Comparison of ENCODE assay signal across 16 cellular contexts in the genomic region with DNA sequence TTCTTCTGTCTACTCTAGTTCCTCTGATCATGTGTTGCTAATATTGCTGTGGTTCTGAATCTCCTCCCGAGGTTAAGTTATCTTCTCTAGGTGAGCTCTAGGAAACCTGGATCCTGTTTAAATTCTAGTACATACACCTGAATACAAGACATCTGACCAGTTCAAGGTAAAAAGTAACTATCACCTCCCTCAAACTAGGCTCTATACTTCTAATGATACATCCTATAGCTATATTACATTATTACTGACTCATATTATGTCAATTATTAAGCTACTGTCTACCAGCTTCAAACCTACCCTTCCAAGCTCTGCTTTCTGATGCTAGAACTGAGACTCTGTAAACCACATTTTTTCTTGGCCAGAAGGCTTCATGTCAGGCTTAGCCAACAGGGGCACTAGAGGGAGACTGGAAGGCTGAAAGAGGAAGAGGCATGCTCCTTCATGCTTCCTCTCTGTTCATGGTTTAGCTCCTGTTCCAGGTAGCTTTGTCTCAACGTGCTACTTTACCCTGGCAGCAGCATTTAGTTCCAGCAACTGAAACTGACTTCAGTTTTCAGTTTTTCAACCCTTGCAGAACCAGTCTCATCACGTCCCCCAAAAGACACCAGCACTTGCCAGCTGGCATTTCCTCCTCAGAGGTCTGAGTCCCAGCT.
DNase-seq lines count a peak whose midpoint lies in the region; ATAC-seq, FAIRE-seq and TF ChIP-seq lines count a peak whose summit lies in the region.
"Had no signal": no experiment of that assay in that cellular context is flagged by ENCODE, and none has a peak within 500 bp of the region (broad histone marks: within the 10 kb centered on the region; RNA-seq: fewer than 3 reads in every experiment).

No MANE protein-coding gene starts in this region.

- FAIRE-seq in keratinocyte (lab: Jason Lieb, UNC) = no peak

- H3K4me3 Mint-ChIP-seq in endothelial cell (ENCODE audit: unreplicated experiment) = no peak overlapping the region

- H3K27me3 ChIP-seq in RWPE2 (ENCODE audit: insufficient read depth, poor library complexity, severe bottlenecking) = peaks cover 3% of the 10 kb centered on the region
- peaks cover 2% of the 10 kb centered on the region for H3K27me3 ChIP-seq in keratinocyte (ENCODE audit: control insufficient read depth, extremely low read depth, insufficient read depth, low read length)

- dilution Hi-C loops in keratinocyte (cut with MboI; ENCODE audit: extremely low pct_ligation_motif_present, low sequenced_read_pairs) = no loop called here

- H3K27me3 Mint-ChIP-seq in endothelial cell (ENCODE audit: unreplicated experiment) = no peaks in the 10 kb centered on the region

- no peak overlapping the region for H3K27ac Mint-ChIP-seq in endothelial cell (ENCODE audit: unreplicated experiment)

- no peak overlapping the region for H2AFZ ChIP-seq in keratinocyte (ENCODE audit: control insufficient read depth, low read length)

- no peaks in the 10 kb centered on the region for H3K9me1 ChIP-seq in keratinocyte (ENCODE audit: control insufficient read depth, extremely low read depth, insufficient read depth, low read length)

- H3K4me3 ChIP-seq in RWPE2 (ENCODE audit: severe bottlenecking) = no peak overlapping the region
- no peak overlapping the region for H3K4me3 ChIP-seq in keratinocyte (ENCODE audit: control insufficient read depth in 2 of 3, extremely low read depth in 1 of 3, insufficient read depth in 2 of 3, low read depth in 1 of 3, low read length in 3 of 3)
- H3K4me3 ChIP-seq: skin epidermis had no signal

- peak overlapping the region; percentile 94 for H3K27ac ChIP-seq in KOPT-K1 (ENCODE audit: low read depth, low read length, poor library complexity, severe bottlenecking)
- no peak overlapping the region for H3K27ac ChIP-seq in RWPE2 (ENCODE audit: poor library complexity, severe bottlenecking)
- no peak overlapping the region for H3K27ac ChIP-seq in keratinocyte (ENCODE audit: control insufficient read depth, insufficient read depth, low read length)
- H3K27ac ChIP-seq: 22Rv1 had no signal

- peak overlapping the region; percentile 35 for H3K4me2 ChIP-seq in keratinocyte (ENCODE audit: control insufficient read depth, extremely low read depth, insufficient read depth, low read depth, low read length)

- peak; percentile 11 for DNase-seq in DMS 273 (lab: John Stamatoyannopoulos, UW; ENCODE audit: unreplicated experiment)
- no peak for DNase-seq in DMS 273 treated with DMSO at 0.1 percent for 48 hours (lab: John Stamatoyannopoulos, UW)
- no peak for DNase-seq in RWPE2 (ENCODE audit: low spot score)
- no peak for DNase-seq in keratinocyte (ENCODE audit: low read depth, low spot score)
- DNase-seq in head of caudate nucleus = no peak
- DNase-seq in endothelial cell (ENCODE audit: low spot score) = no peak
- no peak for DNase-seq in left lobe of liver (ENCODE audit: low spot score)
- DNase-seq: activated CD4-positive, alpha-beta T cell treated with anti-CD3 and anti-CD28 coated beads for 1 hour; activated T-cell treated with anti-CD3 and anti-CD28 coated beads, Interleukin-2, amount 50 U/mL, for 48 hours; IMR-90; mesendoderm; NCI-H2081 treated with DMSO at 0.1 percent for 48 hours; NCI-H82 had no signal

- H3K4me1 ChIP-seq in RWPE2 (ENCODE audit: insufficient read depth, poor library complexity, severe bottlenecking) = no peaks in the 10 kb centered on the region
- no peaks in the 10 kb centered on the region for H3K4me1 ChIP-seq in keratinocyte (ENCODE audit: control insufficient read depth, extremely low read depth, insufficient read depth, low read length)

- H3K9ac ChIP-seq in keratinocyte (ENCODE audit: control insufficient read depth, extremely low read depth, insufficient read depth, low read length) = no peak overlapping the region

- no peaks in the 10 kb centered on the region for H3K36me3 ChIP-seq in KOPT-K1 (ENCODE audit: insufficient read depth, low read length)
- no peaks in the 10 kb centered on the region for H3K36me3 ChIP-seq in RWPE2 (ENCODE audit: low read depth)
- no peaks in the 10 kb centered on the region for H3K36me3 ChIP-seq in keratinocyte (ENCODE audit: control insufficient read depth in 2 of 2, extremely low read depth in 1 of 2, insufficient read depth in 2 of 2, low read length in 2 of 2)

- H3K4me1 Mint-ChIP-seq in endothelial cell (ENCODE audit: unreplicated experiment) = peaks cover 2% of the 10 kb centered on the region

- H3K9me3 ChIP-seq in KOPT-K1 (ENCODE audit: insufficient read depth, low read length, poor library complexity, severe bottlenecking) (no peaks in the 10 kb centered on the region), RWPE2 (ENCODE audit: severe bottlenecking) (no peaks in the 10 kb centered on the region), keratinocyte (ENCODE audit: control insufficient read depth, low read depth, low read length) (no peaks in the 10 kb centered on the region)

- no peaks in the 10 kb centered on the region for H3K9me3 Mint-ChIP-seq in endothelial cell (ENCODE audit: unreplicated experiment)

- peaks cover 3% of the 10 kb centered on the region for H3K36me3 Mint-ChIP-seq in endothelial cell (ENCODE audit: low read depth, unreplicated experiment)

- H3K79me2 ChIP-seq in keratinocyte (ENCODE audit: control insufficient read depth, insufficient read depth, low read length) = no peaks in the 10 kb centered on the region

- no peaks in the 10 kb centered on the region for H4K20me1 ChIP-seq in keratinocyte (ENCODE audit: control insufficient read depth, extremely low read depth, insufficient read depth, low read length)

- ATAC-seq in RWPE2 (ENCODE audit: low read depth) = 0 out of 3 replicates have a peak, but pooled peaks have one; percentile 22
- no peak for ATAC-seq in left lobe of liver

- intact Hi-C loops in head of caudate nucleus (cut with DNase I) = no loop called here

- peak; percentile 18 for TF ChIP-seq CTCF in RWPE2 (IDR thresholded peaks at IDR 0.05; ENCODE audit: poor library complexity, severe bottlenecking)
- TF ChIP-seq CTCF in keratinocyte (optimal IDR thresholded peaks at IDR 0.05 in 1 of 3, IDR thresholded peaks at IDR 0.05 in 1 of 3, conservative IDR thresholded peaks at IDR 0.05 in 1 of 3; ENCODE audit: extremely low read depth in 1 of 3, insufficient read depth in 2 of 3, low read length in 3 of 3) = peak; percentile 22 to 48 (median 40)
- TF ChIP-seq CTCF in endothelial cell (IDR thresholded peaks at IDR 0.05; ENCODE audit: unreplicated experiment) = no peak
